Comparison of ENCODE assay signal across 1 cellular context in genomic region chrX:139199945-139200344, GRCh38.
TF ChIP-seq lines count a peak whose summit lies in the region.

No MANE protein-coding gene starts in this region.

TF ChIP-seq in HepG2, 621 proteins besides CTCF, POLR2A, EP300 and RAD21 (continued from another document):
- TF ChIP-seq, protein P1, sequence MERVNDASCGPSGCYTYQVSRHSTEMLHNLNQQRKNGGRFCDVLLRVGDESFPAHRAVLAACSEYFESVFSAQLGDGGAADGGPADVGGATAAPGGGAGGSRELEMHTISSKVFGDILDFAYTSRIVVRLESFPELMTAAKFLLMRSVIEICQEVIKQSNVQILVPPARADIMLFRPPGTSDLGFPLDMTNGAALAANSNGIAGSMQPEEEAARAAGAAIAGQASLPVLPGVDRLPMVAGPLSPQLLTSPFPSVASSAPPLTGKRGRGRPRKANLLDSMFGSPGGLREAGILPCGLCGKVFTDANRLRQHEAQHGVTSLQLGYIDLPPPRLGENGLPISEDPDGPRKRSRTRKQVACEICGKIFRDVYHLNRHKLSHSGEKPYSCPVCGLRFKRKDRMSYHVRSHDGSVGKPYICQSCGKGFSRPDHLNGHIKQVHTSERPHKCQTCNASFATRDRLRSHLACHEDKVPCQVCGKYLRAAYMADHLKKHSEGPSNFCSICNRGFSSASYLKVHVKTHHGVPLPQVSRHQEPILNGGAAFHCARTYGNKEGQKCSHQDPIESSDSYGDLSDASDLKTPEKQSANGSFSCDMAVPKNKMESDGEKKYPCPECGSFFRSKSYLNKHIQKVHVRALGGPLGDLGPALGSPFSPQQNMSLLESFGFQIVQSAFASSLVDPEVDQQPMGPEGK (CRISPR knock-in tag; IDR thresholded peaks at IDR 0.05) = no peak
TF ChIP-seq in HepG2: peak in this region for 0.
